ENCODE assay signal across 16 cellular contexts in genomic region chr4:170400346-170400745, GRCh38.
DNase-seq lines count a peak whose midpoint lies in the region; ATAC-seq and TF ChIP-seq lines count a peak whose summit lies in the region.
"Had no signal": no experiment of that assay in that cellular context is flagged by ENCODE, and none has a peak within 500 bp of the region (broad histone marks: within the 10 kb centered on the region; RNA-seq: fewer than 3 reads in every experiment).

No MANE protein-coding gene starts in this region.

- peak; percentile 21 for DNase-seq in mesendoderm
- DNase-seq in HCEC 1CT, result no peak
- DNase-seq in DMS79 treated with DMSO at 0.1 percent for 48 hours (lab: John Stamatoyannopoulos, UW), result no peak
- no peak for DNase-seq in HK-2 (ENCODE audit: unreplicated experiment)
- DNase-seq in GM03348 (ENCODE audit: low spot score), result no peak
- DNase-seq: activated CD4-positive, alpha-beta memory T cell treated with anti-CD3 and anti-CD28 coated beads for 36 hours; adrenal gland; DMS79; left lung; NCI-H2029; SHP77 treated with DMSO at 0.1 percent for 48 hours; substantia nigra had no signal

- H2AK5ac ChIP-seq in mesendoderm (ENCODE audit: low read length), result no peak overlapping the region

- peak; percentile 29; the same call in 1 of the 2 replicates for TF ChIP-seq CTCF in VCaP (conservative IDR thresholded peaks at IDR 0.05)

- no peak overlapping the region for H3K9ac ChIP-seq in mesendoderm (ENCODE audit: low read length)

- H3K79me1 ChIP-seq in mesendoderm (ENCODE audit: low read length), result no peaks in the 10 kb centered on the region

- no peaks in the 10 kb centered on the region for H3K27me3 ChIP-seq in mesendoderm (ENCODE audit: insufficient read depth, low read length, poor library complexity)
- H3K27me3 ChIP-seq: adrenal gland, left lung had no signal

- ATAC-seq in GM18502 (IDR thresholded peaks at IDR 0.05; ENCODE audit: poor library complexity, unreplicated experiment) (peak; percentile 56), HG02973 (IDR thresholded peaks at IDR 0.05; ENCODE audit: unreplicated experiment) (peak; percentile 53)
- ATAC-seq: left lung had no signal

- H3K36me3 ChIP-seq in mesendoderm (ENCODE audit: control insufficient read depth, insufficient read depth, low read length), result no peaks in the 10 kb centered on the region
- H3K36me3 ChIP-seq: adrenal gland, left lung had no signal

- H3K79me2 ChIP-seq in mesendoderm (ENCODE audit: control insufficient read depth, insufficient read depth, low read length), result no peaks in the 10 kb centered on the region

- no peak overlapping the region for H2BK5ac ChIP-seq in mesendoderm (ENCODE audit: low read length)

- WGBS in mesendoderm (ENCODE audit: extremely low coverage, insufficient coverage, low lambda C conversion rate), result no CpG with 5 or more reads among the region's 1 CpG

- no peak overlapping the region for H3K18ac ChIP-seq in mesendoderm (ENCODE audit: low read length)

- H4K8ac ChIP-seq in mesendoderm (ENCODE audit: low read depth, low read length), result no peak overlapping the region

- no peak overlapping the region for H3K56ac ChIP-seq in mesendoderm (ENCODE audit: low read length)

- no peak overlapping the region for H3K27ac ChIP-seq in VCaP
- H3K27ac ChIP-seq in mesendoderm (ENCODE audit: low read depth, low read length), result no peak overlapping the region
- H3K27ac ChIP-seq: adrenal gland, HL-60, left lung had no signal

- no peak overlapping the region for H4K5ac ChIP-seq in mesendoderm (ENCODE audit: low read length)

- H3K4me1 ChIP-seq in mesendoderm (ENCODE audit: control insufficient read depth, low read depth, low read length), result no peaks in the 10 kb centered on the region
- H3K4me1 ChIP-seq: adrenal gland, left lung had no signal

- no peak overlapping the region for H3K4me2 ChIP-seq in mesendoderm (ENCODE audit: low read length)

- H3K4me3 ChIP-seq in mesendoderm (ENCODE audit: low read length), result no peak overlapping the region
- H3K4me3 ChIP-seq: adrenal gland, left lung had no signal

- H2BK15ac ChIP-seq in mesendoderm (replicated peaks; ENCODE audit: low read depth), result no peak overlapping the region

- no peak overlapping the region for H3K23ac ChIP-seq in mesendoderm (ENCODE audit: low read length)

- no peak overlapping the region for H3K4ac ChIP-seq in mesendoderm (ENCODE audit: low read depth, low read length)

- H2BK120ac ChIP-seq in mesendoderm (ENCODE audit: low read depth, low read length), result no peak overlapping the region
